In the genomic region with DNA sequence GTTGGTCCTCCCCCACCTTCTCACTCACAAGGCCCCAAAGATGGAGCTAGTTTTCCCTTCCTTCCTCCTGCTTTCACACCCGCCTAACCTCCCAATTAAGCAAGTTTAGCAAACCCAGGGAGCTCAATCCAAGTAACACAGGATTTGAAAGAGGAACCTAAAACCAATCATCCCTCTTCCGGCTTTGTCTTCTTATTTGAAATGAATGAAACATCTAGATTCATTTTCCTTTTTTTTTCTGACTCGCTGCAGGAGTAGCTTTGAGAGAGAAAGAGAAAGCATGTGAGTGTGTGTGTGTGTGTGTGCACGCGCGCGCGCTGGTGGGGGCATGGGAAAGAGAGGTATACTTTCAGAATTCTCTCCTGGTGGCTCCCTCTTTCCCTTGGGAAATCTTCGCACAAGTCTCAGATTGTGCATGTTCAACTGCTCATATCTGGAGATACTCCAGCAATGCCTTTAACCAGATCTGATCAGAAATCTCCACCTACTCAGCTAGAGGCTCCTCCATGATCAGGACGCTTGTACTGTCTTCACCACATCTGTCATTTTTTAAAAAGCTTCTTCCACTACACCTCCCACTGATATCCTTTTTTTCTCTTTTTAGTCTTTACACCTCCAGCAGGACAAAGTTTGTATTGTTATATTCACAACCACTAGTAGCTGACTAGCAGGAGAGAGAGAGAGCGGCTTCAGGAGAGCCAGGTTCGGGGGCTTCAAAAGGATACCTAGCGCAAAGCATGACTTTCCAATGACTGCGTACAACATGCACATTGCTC, we compare ENCODE assay signal across 8 cellular contexts. TPM values are rescaled to one million over a fixed set of nuclear protein-coding genes. Genes with fewer than 3 reads are reported as not detected.
DNase-seq lines count a peak whose midpoint lies in the region; ATAC-seq and TF ChIP-seq lines count a peak whose summit lies in the region.

No MANE protein-coding gene starts in this region.

- H3K4me3 ChIP-seq in adrenal gland (peak overlapping the region in 2 of 4 donors; percentile 0 to 65), kidney epithelial cell (ENCODE audit: low read depth, low read length) (peak overlapping the region; percentile 58)

- H3K27ac Mint-ChIP-seq in stimulated activated memory B cell treated with anti-CD40 and anti-IgM and Interleukin-4, amounts not matched to agents 10 μg/mL and 1 μg/mL and 100 μg/mL, for 72 hours, result no peak overlapping the region

- peaks cover 8 to 11% of the 10 kb centered on the region in 2 donors for H3K4me1 ChIP-seq in adrenal gland (replicated peaks in 1 of 2)

- no peaks in the 10 kb centered on the region for H3K36me3 ChIP-seq in adrenal gland (replicated peaks in 1 of 2)
- H3K36me3 ChIP-seq in kidney epithelial cell (ENCODE audit: control insufficient read depth, insufficient read depth, low read length), result no peaks in the 10 kb centered on the region

- no peaks in the 10 kb centered on the region for H3K9me3 Mint-ChIP-seq in stimulated activated memory B cell treated with anti-CD40 and anti-IgM and Interleukin-4, amounts not matched to agents 10 μg/mL and 1 μg/mL and 100 μg/mL, for 72 hours

- H3K9me3 ChIP-seq in adrenal gland (replicated peaks in 1 of 3), result no peaks in the 10 kb centered on the region

- peak overlapping the region; percentile 2 for H3K4me3 Mint-ChIP-seq in stimulated activated memory B cell treated with anti-CD40 and anti-IgM and Interleukin-4, amounts not matched to agents 10 μg/mL and 1 μg/mL and 100 μg/mL, for 72 hours

- no peaks in the 10 kb centered on the region for H3K36me3 Mint-ChIP-seq in stimulated activated memory B cell treated with anti-CD40 and anti-IgM and Interleukin-4, amounts not matched to agents 10 μg/mL and 1 μg/mL and 100 μg/mL, for 72 hours

- no peak for TF ChIP-seq POLR2A in adrenal gland (IDR thresholded peaks at IDR 0.05)

- intact Hi-C loops in adrenal gland (cut with DNase I), result no loop called here

- ATAC-seq in stimulated activated memory B cell treated with anti-CD40 and anti-IgM and Interleukin-4, amounts not matched to agents 10 μg/mL and 1 μg/mL and 100 μg/mL, for 72 hours, result no peak
- no peak for ATAC-seq in GM18498 (IDR thresholded peaks at IDR 0.05; ENCODE audit: unreplicated experiment)
- ATAC-seq in HG02642 (IDR thresholded peaks at IDR 0.05; ENCODE audit: poor library complexity, unreplicated experiment), result no peak

- H3K27ac ChIP-seq in adrenal gland, result peak overlapping the region in 4 of 5 donors; percentile 4 to 78 (median 47)

- WGBS in adrenal gland, 4 donors, result 6 to 23% (median 12%) methylated on average over 14 of the region's 14 CpGs

- peaks cover 15% of the 10 kb centered on the region for H3K4me1 Mint-ChIP-seq in stimulated activated memory B cell treated with anti-CD40 and anti-IgM and Interleukin-4, amounts not matched to agents 10 μg/mL and 1 μg/mL and 100 μg/mL, for 72 hours

- DNase-seq in DMS114 treated with DMSO at 0.1 percent for 48 hours (lab: John Stamatoyannopoulos, UW; ENCODE audit: unreplicated experiment) (peak; percentile 7), NCI-H1092 treated with DMSO at 0.1 percent for 48 hours (lab: John Stamatoyannopoulos, UW) (peak; percentile 55), adrenal gland (peak in 4 of 7 donors; percentile 18 to 39 (median 26)), kidney epithelial cell (ENCODE audit: low read depth) (no peak), NCI-H526 treated with DMSO at 0.1 percent for 48 hours (lab: John Stamatoyannopoulos, UW) (no peak)

- TF ChIP-seq CTCF in adrenal gland (IDR thresholded peaks at IDR 0.05) (peak in 3 of 6 experiments; percentile 7 to 23 (median 11)), kidney epithelial cell (IDR thresholded peaks at IDR 0.05; ENCODE audit: insufficient read depth, low read length, poor library complexity, severe bottlenecking) (no peak)

- H3K27me3 Mint-ChIP-seq in stimulated activated memory B cell treated with anti-CD40 and anti-IgM and Interleukin-4, amounts not matched to agents 10 μg/mL and 1 μg/mL and 100 μg/mL, for 72 hours, result peaks cover 50% of the 10 kb centered on the region

- H3K27me3 ChIP-seq in adrenal gland, result no peaks in the 10 kb centered on the region
- no peaks in the 10 kb centered on the region for H3K27me3 ChIP-seq in kidney epithelial cell (ENCODE audit: control insufficient read depth, insufficient read depth, low read length)

RNA-seq across cellular contexts. Expression of a gene that starts 1.6 kb away (rescaled TPM):
- 10 to 100 TPM in 7 of 8 donors, 1 to 10 TPM in 1; 9.3 to 31.2 (median 20.8) TPM for total RNA-seq in adrenal gland
- 1 to 10 TPM in 2 of 3 donors, under 1 TPM in 1; 0.54 to 4.7 (median 1.8) TPM for polyA plus RNA-seq in adrenal gland
- total RNA-seq in kidney epithelial cell, result 2.8 and 3.2 TPM in 2 replicates

Comparison
In these comparisons a context has a peak if more than half of its experiments do, and no peak if none do; other contexts are left out.
1. DNase-seq: peak in DMS114 treated with DMSO at 0.1 percent for 48 hours (single experiment), NCI-H1092 treated with DMSO at 0.1 percent for 48 hours (single experiment) and adrenal gland (4 of 7); none in kidney epithelial cell (single experiment) and NCI-H526 treated with DMSO at 0.1 percent for 48 hours (single experiment).